In genomic region chr6:168793649-168794048, GRCh38 we compare ENCODE assay signal across 3 cellular contexts.
A peak's percentile ranks its signal among the peaks of the same experiment; 100 is the strongest.
TF ChIP-seq lines count a peak whose summit lies in the region.

No MANE protein-coding gene starts in this region.

TF ChIP-seq in HepG2, 621 proteins besides CTCF, POLR2A, EP300 and RAD21:
- TF ChIP-seq MAFK (conservative IDR thresholded peaks at IDR 0.05 in 1 of 2, IDR thresholded peaks at IDR 0.05 in 1 of 2; ENCODE audit: low read length in 2 of 2) (peak; percentile 74 to 79), MAFF (IDR thresholded peaks at IDR 0.05; ENCODE audit: low read depth, low read length) (peak; percentile 71), SIX1 (CRISPR knock-in tag; IDR thresholded peaks at IDR 0.05; ENCODE audit: borderline replicate concordance) (no peak)
TF ChIP-seq in HepG2: peak in this region for 2.

TF ChIP-seq in A549, 52 proteins besides CTCF, POLR2A, EP300 and RAD21:
- no peak for TF ChIP-seq HOXB5 (CRISPR knock-in tag; IDR thresholded peaks at IDR 0.05)
- no peak for TF ChIP-seq MYC (IDR thresholded peaks at IDR 0.05; ENCODE audit: borderline replicate concordance, low read length)
- TF ChIP-seq PBX3 (IDR thresholded peaks at IDR 0.05): no peak
- no peak for TF ChIP-seq RARB (CRISPR knock-in tag; IDR thresholded peaks at IDR 0.05)
- TF ChIP-seq ZNF302 (CRISPR knock-in tag; IDR thresholded peaks at IDR 0.05): no peak
- TF ChIP-seq ELK1 (IDR thresholded peaks at IDR 0.05; ENCODE audit: low read depth, low read length): no peak
- TF ChIP-seq RNF2 (IDR thresholded peaks at IDR 0.05; ENCODE audit: borderline replicate concordance, low read depth): no peak
- TF ChIP-seq MAFK (IDR thresholded peaks at IDR 0.05; ENCODE audit: partially characterized antibody): peak; percentile 38

TF ChIP-seq in K562, 482 proteins besides CTCF, POLR2A, EP300 and RAD21:
- peak; percentile 54 for TF ChIP-seq ZNF316 (IDR thresholded peaks at IDR 0.05)
- TF ChIP-seq, protein P1, sequence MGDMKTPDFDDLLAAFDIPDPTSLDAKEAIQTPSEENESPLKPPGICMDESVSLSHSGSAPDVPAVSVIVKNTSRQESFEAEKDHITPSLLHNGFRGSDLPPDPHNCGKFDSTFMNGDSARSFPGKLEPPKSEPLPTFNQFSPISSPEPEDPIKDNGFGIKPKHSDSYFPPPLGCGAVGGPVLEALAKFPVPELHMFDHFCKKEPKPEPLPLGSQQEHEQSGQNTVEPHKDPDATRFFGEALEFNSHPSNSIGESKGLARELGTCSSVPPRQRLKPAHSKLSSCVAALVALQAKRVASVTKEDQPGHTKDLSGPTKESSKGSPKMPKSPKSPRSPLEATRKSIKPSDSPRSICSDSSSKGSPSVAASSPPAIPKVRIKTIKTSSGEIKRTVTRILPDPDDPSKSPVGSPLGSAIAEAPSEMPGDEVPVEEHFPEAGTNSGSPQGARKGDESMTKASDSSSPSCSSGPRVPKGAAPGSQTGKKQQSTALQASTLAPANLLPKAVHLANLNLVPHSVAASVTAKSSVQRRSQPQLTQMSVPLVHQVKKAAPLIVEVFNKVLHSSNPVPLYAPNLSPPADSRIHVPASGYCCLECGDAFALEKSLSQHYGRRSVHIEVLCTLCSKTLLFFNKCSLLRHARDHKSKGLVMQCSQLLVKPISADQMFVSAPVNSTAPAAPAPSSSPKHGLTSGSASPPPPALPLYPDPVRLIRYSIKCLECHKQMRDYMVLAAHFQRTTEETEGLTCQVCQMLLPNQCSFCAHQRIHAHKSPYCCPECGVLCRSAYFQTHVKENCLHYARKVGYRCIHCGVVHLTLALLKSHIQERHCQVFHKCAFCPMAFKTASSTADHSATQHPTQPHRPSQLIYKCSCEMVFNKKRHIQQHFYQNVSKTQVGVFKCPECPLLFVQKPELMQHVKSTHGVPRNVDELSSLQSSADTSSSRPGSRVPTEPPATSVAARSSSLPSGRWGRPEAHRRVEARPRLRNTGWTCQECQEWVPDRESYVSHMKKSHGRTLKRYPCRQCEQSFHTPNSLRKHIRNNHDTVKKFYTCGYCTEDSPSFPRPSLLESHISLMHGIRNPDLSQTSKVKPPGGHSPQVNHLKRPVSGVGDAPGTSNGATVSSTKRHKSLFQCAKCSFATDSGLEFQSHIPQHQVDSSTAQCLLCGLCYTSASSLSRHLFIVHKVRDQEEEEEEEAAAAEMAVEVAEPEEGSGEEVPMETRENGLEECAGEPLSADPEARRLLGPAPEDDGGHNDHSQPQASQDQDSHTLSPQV (IDR thresholded peaks at IDR 0.05): no peak
- no peak for TF ChIP-seq SAFB2 (IDR thresholded peaks at IDR 0.05; ENCODE audit: borderline replicate concordance, low read depth, low read length, severe bottlenecking)
- TF ChIP-seq ZNF121 (CRISPR knock-in tag; conservative IDR thresholded peaks at IDR 0.05): no peak
- TF ChIP-seq C11orf30 (IDR thresholded peaks at IDR 0.05; ENCODE audit: low read depth): peak; percentile 28; the same call in 1 of the 2 replicates
- peak; percentile 36 for TF ChIP-seq MAFF (IDR thresholded peaks at IDR 0.05; ENCODE audit: low read length)
- TF ChIP-seq MAFG (tag; conservative IDR thresholded peaks at IDR 0.05): peak; percentile 31; the same call in 1 of the 2 replicates
TF ChIP-seq in K562: peak in this region for 4.
